ENCODE assay signal across 8 cellular contexts in genomic region chr3:36729204-36730056, GRCh38. TPM values are rescaled to one million over a fixed set of nuclear protein-coding genes. Genes with fewer than 3 reads are reported as not detected.
DNase-seq lines count a peak whose midpoint lies in the region; ATAC-seq and TF ChIP-seq lines count a peak whose summit lies in the region.

No MANE protein-coding gene starts in this region.

- intact Hi-C loops in CD4-positive, alpha-beta T cell (cut with DNase I, micrococcal nuclease) = loop anchor here (1.0 to 2.0 kb wide), 3 partner anchors 139 to 483 kb away; no protein-coding TSS in a partner anchor
- intact Hi-C loops in spleen (cut with DNase I; ENCODE audit: low total_unique reads) = loop anchor here (5.0 to 10.0 kb wide), 3 partner anchors 138 to 485 kb away; no protein-coding TSS in a partner anchor

- no peaks in the 10 kb centered on the region for H3K4me1 Mint-ChIP-seq in CD4-positive, alpha-beta T cell (ENCODE audit: low read depth)

- H3K36me3 ChIP-seq in right atrium auricular region (no peaks in the 10 kb centered on the region), spleen (no peaks in the 10 kb centered on the region)

- H3K27me3 Mint-ChIP-seq in CD4-positive, alpha-beta T cell = peaks cover 6% of the 10 kb centered on the region

- no peak for TF ChIP-seq POLR2A in spleen (IDR thresholded peaks at IDR 0.05)

- 50 to 62% (median 57%) methylated on average over 8 to 9 of the region's 9 CpGs for WGBS in spleen, 5 donors

- H3K4me1 ChIP-seq in right atrium auricular region (no peaks in the 10 kb centered on the region), spleen (peaks cover 0 to 4% (median 0%) of the 10 kb centered on the region in 6 donors)

- H3K4me3 ChIP-seq in right atrium auricular region (no peak overlapping the region), spleen (no peak overlapping the region)

- H3K27ac Mint-ChIP-seq in CD4-positive, alpha-beta T cell = no peak overlapping the region

- POLR2A ChIA-PET in CD4-positive, alpha-beta T cell (lab: Charles Lee) = no interaction called here

- ATAC-seq in CD4-positive, alpha-beta T cell (ENCODE audit: poor library complexity) = no peak
- ATAC-seq in GM18909 (IDR thresholded peaks at IDR 0.05; ENCODE audit: poor library complexity, unreplicated experiment) (peak; percentile 77), HG03097 (IDR thresholded peaks at IDR 0.05; ENCODE audit: low FRiP score, unreplicated experiment) (no peak)

- H3K36me3 Mint-ChIP-seq in CD4-positive, alpha-beta T cell (ENCODE audit: low read depth) = no peaks in the 10 kb centered on the region

- peak; percentile 65 for TF ChIP-seq CTCF in CD4-positive, alpha-beta T cell (IDR thresholded peaks at IDR 0.05)
- peak; percentile 51 to 78 for TF ChIP-seq CTCF in right atrium auricular region (IDR thresholded peaks at IDR 0.05)
- peak; percentile 16 to 70 (median 51) for TF ChIP-seq CTCF in spleen (IDR thresholded peaks at IDR 0.05 in 8 of 11, conservative IDR thresholded peaks at IDR 0.05 in 3 of 11)

- H3K27me3 ChIP-seq in CD4-positive, alpha-beta T cell (ENCODE audit: control insufficient read depth, insufficient read depth, low read length) = peaks cover 3% of the 10 kb centered on the region
- H3K27me3 ChIP-seq in right atrium auricular region (no peaks in the 10 kb centered on the region), spleen (replicated peaks in 1 of 7) (peaks cover 0 to 6% (median 0%) of the 10 kb centered on the region in 7 donors)

- H3K4me3 Mint-ChIP-seq in CD4-positive, alpha-beta T cell = no peak overlapping the region

- no peak for DNase-seq in CD4-positive, alpha-beta T cell
- DNase-seq in NCI-H1092 (lab: John Stamatoyannopoulos, UW) (peak; percentile 1), amniotic epithelial cell (ENCODE audit: low read depth) (peak; percentile 52), right atrium auricular region (ENCODE audit: low spot score) (no peak), spleen (no peak), activated T-cell treated with anti-CD3 and anti-CD28 coated beads for 4 hours (no peak)

- no peak overlapping the region for H3K27ac ChIP-seq in CD4-positive, alpha-beta T cell (ENCODE audit: low read depth, low read length)
- H3K27ac ChIP-seq in right atrium auricular region (no peak overlapping the region), spleen (no peak overlapping the region)

- CTCF ChIA-PET in CD4-positive, alpha-beta T cell (lab: Charles Lee) = interaction anchor here (1.1 kb wide), 1 partner anchor 229 kb away, joined by 3 read pairs; no protein-coding TSS in a partner anchor

- H3K9me3 ChIP-seq in CD4-positive, alpha-beta T cell (ENCODE audit: control insufficient read depth, low read length) = no peaks in the 10 kb centered on the region
- H3K9me3 ChIP-seq in right atrium auricular region (no peaks in the 10 kb centered on the region), spleen (peaks cover 0 to 2% (median 0%) of the 10 kb centered on the region in 8 donors)

- no peaks in the 10 kb centered on the region for H3K9me3 Mint-ChIP-seq in CD4-positive, alpha-beta T cell

RNA-seq across cellular contexts. Expression of gene DCLK3, which starts 34.9 kb away (rescaled TPM):
- total RNA-seq in CD4-positive, alpha-beta T cell = not detected
- under 1 TPM; 0.08 to 0.15 TPM for total RNA-seq in right atrium auricular region
- not detected for total RNA-seq in spleen
- under 1 TPM in 1 of 3 donors, not detected in 2; 0.02 TPM for polyA plus RNA-seq in spleen

Comparison
In these comparisons a context has a peak if more than half of its experiments do, and no peak if none do; other contexts are left out.
1. DNase-seq: peak in NCI-H1092 (single experiment) and amniotic epithelial cell (single experiment); none in CD4-positive, alpha-beta T cell (0 of 10), right atrium auricular region (single experiment), spleen (single experiment) and activated T-cell treated with anti-CD3 and anti-CD28 coated beads for 4 hours (single experiment).
2. Peak in every context shown above with its lines, with median percentiles within 50 percentile points of each other: CTCF ChIP-seq.